ENCODE assay signal across 1 cellular context in the genomic region with DNA sequence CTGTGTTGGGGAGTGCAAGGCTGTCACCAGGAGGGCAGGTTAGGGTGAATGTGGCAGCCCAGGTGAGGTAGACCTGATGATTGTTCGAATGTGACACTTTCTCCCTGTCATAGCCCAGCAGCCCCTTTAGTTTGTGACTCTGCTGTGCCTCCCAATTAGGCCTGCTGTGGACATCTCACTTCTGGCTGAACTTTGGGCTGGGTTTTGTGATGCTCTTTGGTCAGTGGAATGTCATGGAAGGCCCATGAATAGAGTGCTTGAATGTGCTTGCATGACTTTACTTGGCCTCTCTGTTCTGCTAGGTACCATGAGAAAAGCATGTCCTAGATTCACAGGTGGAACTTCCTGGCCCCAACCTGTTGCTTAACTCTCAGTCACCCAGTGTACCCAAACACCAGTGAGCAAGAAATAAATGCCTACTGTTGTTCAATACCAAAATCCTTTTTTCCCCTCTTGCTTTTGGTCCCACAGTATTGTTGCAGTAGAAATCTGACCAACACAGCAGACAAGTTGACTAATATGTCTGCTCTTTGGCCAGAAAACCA.
TF ChIP-seq lines count a peak whose summit lies in the region.

No MANE protein-coding gene starts in this region.

TF ChIP-seq in WTC11, 78 proteins besides CTCF, POLR2A, EP300 and RAD21 (continued from another document):
- TF ChIP-seq, protein P1, sequence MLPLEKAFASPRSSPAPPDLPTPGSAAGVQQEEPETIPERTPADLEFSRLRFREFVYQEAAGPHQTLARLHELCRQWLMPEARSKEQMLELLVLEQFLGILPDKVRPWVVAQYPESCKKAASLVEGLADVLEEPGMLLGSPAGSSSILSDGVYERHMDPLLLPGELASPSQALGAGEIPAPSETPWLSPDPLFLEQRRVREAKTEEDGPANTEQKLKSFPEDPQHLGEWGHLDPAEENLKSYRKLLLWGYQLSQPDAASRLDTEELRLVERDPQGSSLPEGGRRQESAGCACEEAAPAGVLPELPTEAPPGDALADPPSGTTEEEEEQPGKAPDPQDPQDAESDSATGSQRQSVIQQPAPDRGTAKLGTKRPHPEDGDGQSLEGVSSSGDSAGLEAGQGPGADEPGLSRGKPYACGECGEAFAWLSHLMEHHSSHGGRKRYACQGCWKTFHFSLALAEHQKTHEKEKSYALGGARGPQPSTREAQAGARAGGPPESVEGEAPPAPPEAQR (CRISPR knock-in tag; IDR thresholded peaks at IDR 0.05) = no peak
- TF ChIP-seq ZNF425 (CRISPR knock-in tag; conservative IDR thresholded peaks at IDR 0.05) (no peak), RELA (CRISPR knock-in tag; IDR thresholded peaks at IDR 0.05; ENCODE audit: borderline replicate concordance) (no peak), ATF1 (CRISPR knock-in tag; IDR thresholded peaks at IDR 0.05) (no peak), ATF3 (CRISPR knock-in tag; conservative IDR thresholded peaks at IDR 0.05) (no peak), MYBL2 (CRISPR knock-in tag; IDR thresholded peaks at IDR 0.05) (no peak), IRF2 (CRISPR knock-in tag; IDR thresholded peaks at IDR 0.05; ENCODE audit: borderline replicate concordance, low read depth) (no peak), NR2C2 (CRISPR knock-in tag; IDR thresholded peaks at IDR 0.05) (no peak)
- TF ChIP-seq, protein P2, sequence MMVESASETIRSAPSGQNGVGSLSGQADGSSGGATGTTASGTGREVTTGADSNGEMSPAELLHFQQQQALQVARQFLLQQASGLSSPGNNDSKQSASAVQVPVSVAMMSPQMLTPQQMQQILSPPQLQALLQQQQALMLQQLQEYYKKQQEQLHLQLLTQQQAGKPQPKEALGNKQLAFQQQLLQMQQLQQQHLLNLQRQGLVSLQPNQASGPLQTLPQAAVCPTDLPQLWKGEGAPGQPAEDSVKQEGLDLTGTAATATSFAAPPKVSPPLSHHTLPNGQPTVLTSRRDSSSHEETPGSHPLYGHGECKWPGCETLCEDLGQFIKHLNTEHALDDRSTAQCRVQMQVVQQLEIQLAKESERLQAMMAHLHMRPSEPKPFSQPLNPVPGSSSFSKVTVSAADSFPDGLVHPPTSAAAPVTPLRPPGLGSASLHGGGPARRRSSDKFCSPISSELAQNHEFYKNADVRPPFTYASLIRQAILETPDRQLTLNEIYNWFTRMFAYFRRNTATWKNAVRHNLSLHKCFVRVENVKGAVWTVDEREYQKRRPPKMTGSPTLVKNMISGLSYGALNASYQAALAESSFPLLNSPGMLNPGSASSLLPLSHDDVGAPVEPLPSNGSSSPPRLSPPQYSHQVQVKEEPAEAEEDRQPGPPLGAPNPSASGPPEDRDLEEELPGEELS (CRISPR knock-in tag; IDR thresholded peaks at IDR 0.05) = no peak
- TF ChIP-seq, protein P3, sequence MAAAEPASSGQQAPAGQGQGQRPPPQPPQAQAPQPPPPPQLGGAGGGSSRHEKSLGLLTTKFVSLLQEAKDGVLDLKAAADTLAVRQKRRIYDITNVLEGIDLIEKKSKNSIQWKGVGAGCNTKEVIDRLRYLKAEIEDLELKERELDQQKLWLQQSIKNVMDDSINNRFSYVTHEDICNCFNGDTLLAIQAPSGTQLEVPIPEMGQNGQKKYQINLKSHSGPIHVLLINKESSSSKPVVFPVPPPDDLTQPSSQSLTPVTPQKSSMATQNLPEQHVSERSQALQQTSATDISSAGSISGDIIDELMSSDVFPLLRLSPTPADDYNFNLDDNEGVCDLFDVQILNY (CRISPR knock-in tag; IDR thresholded peaks at IDR 0.05) = no peak
